ENCODE assay signal across 9 cellular contexts in genomic region chr4:165398570-165398969, GRCh38. TPM values are rescaled to one million over a fixed set of nuclear protein-coding genes. Genes with fewer than 3 reads are reported as not detected.
A peak's percentile ranks its signal among the peaks of the same experiment; 100 is the strongest.
DNase-seq lines count a peak whose midpoint lies in the region; ATAC-seq, FAIRE-seq and TF ChIP-seq lines count a peak whose summit lies in the region.
"Had no signal": no experiment of that assay in that cellular context is flagged by ENCODE, and none has a peak within 500 bp of the region (broad histone marks: within the 10 kb centered on the region; RNA-seq: fewer than 3 reads in every experiment).

No MANE protein-coding gene starts in this region.

- peaks cover 6% of the 10 kb centered on the region for H3K4me1 Mint-ChIP-seq in endodermal cell
- H3K4me1 Mint-ChIP-seq in progenitor cell of endocrine pancreas (ENCODE audit: low read depth) = peaks cover 2% of the 10 kb centered on the region
- H3K4me1 Mint-ChIP-seq: naive thymus-derived CD8-positive, alpha-beta T cell had no signal

- H3K79me2 ChIP-seq in HepG2 (ENCODE audit: insufficient read depth, low read length) = peaks cover 31% of the 10 kb centered on the region

- H2AFZ ChIP-seq in HepG2 (ENCODE audit: low read length) = no peak overlapping the region

- no peaks in the 10 kb centered on the region for H3K27me3 Mint-ChIP-seq in endodermal cell (ENCODE audit: insufficient read depth)
- H3K27me3 Mint-ChIP-seq in progenitor cell of endocrine pancreas = no peaks in the 10 kb centered on the region

- H3K27me3 ChIP-seq in HepG2 (ENCODE audit: control insufficient read depth in 1 of 2, insufficient read depth in 2 of 2, low read length in 2 of 2) (no peaks in the 10 kb centered on the region; a peak in 1 of 5 replicates), right lobe of liver (no peaks in the 10 kb centered on the region), endodermal cell (ENCODE audit: control insufficient read depth, insufficient read depth, low read length, poor library complexity, severe bottlenecking) (no peaks in the 10 kb centered on the region)

- no peak for DNase-seq in HepG2 (ENCODE audit: low spot score)
- no peak for DNase-seq in right lobe of liver
- peak; percentile 39 for DNase-seq in NCI-H2196 treated with DMSO at 0.1 percent for 48 hours (lab: John Stamatoyannopoulos, UW; ENCODE audit: unreplicated experiment)
- DNase-seq in endodermal cell = no peak
- DNase-seq in GM20000 (ENCODE audit: low spot score) = no peak
- DNase-seq in progenitor cell of endocrine pancreas (ENCODE audit: low spot score, unreplicated experiment) = no peak
- DNase-seq in GM12891 (ENCODE audit: insufficient read length, low spot score) = no peak
- no peak for DNase-seq in left colon
- DNase-seq: naive thymus-derived CD8-positive, alpha-beta T cell had no signal

- peaks cover 12% of the 10 kb centered on the region for H3K36me3 Mint-ChIP-seq in endodermal cell (ENCODE audit: low read depth)
- H3K36me3 Mint-ChIP-seq in progenitor cell of endocrine pancreas (ENCODE audit: insufficient read depth) = no peaks in the 10 kb centered on the region
- H3K36me3 Mint-ChIP-seq: naive thymus-derived CD8-positive, alpha-beta T cell had no signal

- in situ Hi-C loops in HepG2 (cut with HindIII; ENCODE audit: extremely low pct_ligation_motif_present, low pct_unique_long_range_greater_than_20kb) = no loop called here

- ATAC-seq in HepG2 = no peak
- ATAC-seq in right lobe of liver = no peak
- no peak for ATAC-seq in left colon

- H3K9ac ChIP-seq in HepG2 (ENCODE audit: insufficient read depth, low read depth, low read length) (no peak overlapping the region), endodermal cell (ENCODE audit: extremely low read depth, low read length, poor library complexity, severe bottlenecking) (no peak overlapping the region)

- WGBS in HepG2 (ENCODE audit: low lambda C conversion rate) = 100% methylated on average over 1 of the region's 1 CpG
- WGBS in right lobe of liver (ENCODE audit: insufficient coverage, low coverage, low lambda C conversion rate, missing lambda C conversion rate) = 20% methylated on average over 1 of the region's 1 CpG
- WGBS in endodermal cell (ENCODE audit: insufficient coverage in 1 of 2, insufficient read length in 1 of 2), 2 experiments = 90% methylated on average over 1 of the region's 1 CpG; no CpG with 5 or more reads in 1 of the 2 experiments

- no peak overlapping the region for H3K4me2 ChIP-seq in HepG2 (ENCODE audit: low read depth, low read length)

- FAIRE-seq in HepG2 (lab: Jason Lieb, UNC) = no peak
- no peak for FAIRE-seq in GM12891 (lab: Jason Lieb, UNC)

- H3K36me3 ChIP-seq in HepG2 (replicated peaks in 1 of 2; ENCODE audit: control insufficient read depth in 1 of 2, insufficient read depth in 2 of 2, low read length in 2 of 2) = peaks cover 1 to 36% of the 10 kb centered on the region in 2 experiments
- H3K36me3 ChIP-seq in right lobe of liver = no peaks in the 10 kb centered on the region
- H3K36me3 ChIP-seq in endodermal cell (ENCODE audit: control insufficient read depth, insufficient read depth, low read length) = peaks cover 62% of the 10 kb centered on the region

- H3K9me3 ChIP-seq in HepG2 (ENCODE audit: low read length) = no peaks in the 10 kb centered on the region
- H3K9me3 ChIP-seq in right lobe of liver = no peaks in the 10 kb centered on the region
- no peaks in the 10 kb centered on the region for H3K9me3 ChIP-seq in endodermal cell (ENCODE audit: control insufficient read depth, low read length)

- H3K4me1 ChIP-seq in HepG2 (ENCODE audit: insufficient read depth, low read length) (no peaks in the 10 kb centered on the region), right lobe of liver (no peaks in the 10 kb centered on the region), endodermal cell (ENCODE audit: control insufficient read depth, insufficient read depth, low read length) (no peaks in the 10 kb centered on the region)

- H3K27ac Mint-ChIP-seq in endodermal cell (no peak overlapping the region), progenitor cell of endocrine pancreas (no peak overlapping the region)
- H3K27ac Mint-ChIP-seq: naive thymus-derived CD8-positive, alpha-beta T cell had no signal

- no peak for TF ChIP-seq CTCF in HepG2 (CRISPR knock-in tag; IDR thresholded peaks at IDR 0.05)
- no peak for TF ChIP-seq CTCF in right lobe of liver (IDR thresholded peaks at IDR 0.05)
- no peak for TF ChIP-seq CTCF in endodermal cell (conservative IDR thresholded peaks at IDR 0.05)
- no peak for TF ChIP-seq CTCF in GM20000 (IDR thresholded peaks at IDR 0.05; ENCODE audit: extremely low read depth, missing control alignments)
- TF ChIP-seq CTCF in progenitor cell of endocrine pancreas (IDR thresholded peaks at IDR 0.05; ENCODE audit: unreplicated experiment) = no peak

- H3K27ac ChIP-seq in HepG2 (ENCODE audit: extremely low read length, insufficient read depth, low read length) (no peak overlapping the region), right lobe of liver (no peak overlapping the region), endodermal cell (ENCODE audit: low read depth, low read length) (peak overlapping the region; percentile 14)

- no peaks in the 10 kb centered on the region for H4K20me1 ChIP-seq in HepG2 (ENCODE audit: insufficient read depth, low read length)

- intact Hi-C loops in HepG2 (cut with micrococcal nuclease; ENCODE audit: unreplicated experiment) (no loop called here), right lobe of liver (cut with DNase I) (no loop called here), left colon (cut with DNase I, micrococcal nuclease) (no loop called here)

- H3K9me3 Mint-ChIP-seq in endodermal cell (no peaks in the 10 kb centered on the region), progenitor cell of endocrine pancreas (ENCODE audit: low read depth) (no peaks in the 10 kb centered on the region)
- H3K9me3 Mint-ChIP-seq: naive thymus-derived CD8-positive, alpha-beta T cell had no signal

- no peak for TF ChIP-seq RAD21 in HepG2 (CRISPR knock-in tag; IDR thresholded peaks at IDR 0.05)

- CTCF ChIA-PET in HepG2 (lab: Yijun Ruan, JAX; ENCODE audit: low intra/inter-chr PET ratio, low total read pairs) = no interaction called here

- no peak for TF ChIP-seq POLR2A in HepG2 (IDR thresholded peaks at IDR 0.05; ENCODE audit: insufficient read depth in 1 of 2, low read depth in 2 of 2, low read length in 2 of 2)
- no peak for TF ChIP-seq POLR2A in right lobe of liver (IDR thresholded peaks at IDR 0.05)
- no peak for TF ChIP-seq POLR2A in GM12891 (IDR thresholded peaks at IDR 0.05; ENCODE audit: low read depth, low read length)

- H3K4me3 ChIP-seq in HepG2 (replicated peaks in 1 of 3; ENCODE audit: insufficient read depth in 1 of 3, low read depth in 2 of 3, low read length in 3 of 3) (no peak overlapping the region), right lobe of liver (no peak overlapping the region), endodermal cell (ENCODE audit: low read length) (no peak overlapping the region)

- TF ChIP-seq EP300 in HepG2 (IDR thresholded peaks at IDR 0.05; ENCODE audit: low read depth in 2 of 2, low read length in 2 of 2) (no peak), HepG2 (CRISPR knock-in tag; IDR thresholded peaks at IDR 0.05; ENCODE audit: borderline replicate concordance) (no peak)

- POLR2A ChIA-PET in HepG2 (lab: Yijun Ruan, JAX) = no interaction called here

- H3K4me3 Mint-ChIP-seq in endodermal cell (no peak overlapping the region), progenitor cell of endocrine pancreas (ENCODE audit: low read depth) (no peak overlapping the region)
- H3K4me3 Mint-ChIP-seq: naive thymus-derived CD8-positive, alpha-beta T cell had no signal

- no TSS peak for BruUV-seq in HepG2 (replicated peaks; lab: Mats Ljungman, UMichigan)

TF ChIP-seq in HepG2, 621 proteins besides CTCF, POLR2A, EP300 and RAD21 (continues in another document):
- TF ChIP-seq FOXM1 (CRISPR knock-in tag; IDR thresholded peaks at IDR 0.05) = no peak

TF ChIP-seq in GM12891, 5 proteins besides CTCF, POLR2A, EP300 and RAD21:
- TF ChIP-seq PAX5 (IDR thresholded peaks at IDR 0.05; ENCODE audit: insufficient read depth, low read length, severe bottlenecking) (no peak), POU2F2 (IDR thresholded peaks at IDR 0.05; ENCODE audit: low read depth, low read length) (no peak), SPI1 (IDR thresholded peaks at IDR 0.05; ENCODE audit: low read depth, low read length) (no peak), TAF1 (IDR thresholded peaks at IDR 0.05; ENCODE audit: low read depth, low read length) (no peak)
TF ChIP-seq in GM12891: peak in this region for 0.

RNA-seq across cellular contexts. Expression of gene CPE, which starts 19.8 kb away (rescaled TPM):
- 94.9 and 268 TPM in 2 replicates for total RNA-seq in HepG2 (2016; rRNA removed; fragmentation: Illumina TruSeq; extraction: Trizol)
- total RNA-seq in HepG2 (2016; cell fraction: cytosol; rRNA removed; fragmentation: Illumina TruSeq; extraction: Trizol; ENCODE audit: low read depth) = 17.2 and 19.0 TPM in 2 replicates
- 102 and 257 TPM in 2 replicates for total RNA-seq in HepG2 (2016; cell fraction: insoluble cytoplasmic fraction; rRNA removed; fragmentation: Illumina TruSeq; extraction: Trizol)
- 37.6 and 40.7 TPM in 2 replicates for total RNA-seq in HepG2 (2016; cell fraction: membrane; rRNA removed; fragmentation: Illumina TruSeq; extraction: Trizol)
- total RNA-seq in HepG2 (2016; cell fraction: nucleus; rRNA removed; fragmentation: Illumina TruSeq; extraction: Trizol) = 175 and 228 TPM in 2 replicates
- 852 and 1,053 TPM in 2 replicates for polyA plus RNA-seq in HepG2 (2011; rRNA removed)
- polyA plus RNA-seq in HepG2 (2011; cell fraction: cytosol; rRNA removed) = 598 and 914 TPM in 2 replicates
- 191 and 279 TPM in 2 replicates for polyA plus RNA-seq in HepG2 (2011; cell fraction: nucleus; rRNA removed)
- 606 and 622 TPM in 2 replicates for polyA plus RNA-seq in HepG2 (2012)
- 16.7 and 17.9 TPM in 2 replicates for polyA plus RNA-seq in HepG2 (2016; cell fraction: cytosol; fragmentation: Illumina TruSeq; extraction: Trizol; ENCODE audit: low read depth)
- polyA plus RNA-seq in HepG2 (2016; cell fraction: insoluble cytoplasmic fraction; fragmentation: Illumina TruSeq; extraction: Trizol; ENCODE audit: low read depth) = 101 and 110 TPM in 2 replicates
- 27.8 and 29.5 TPM in 2 replicates for polyA plus RNA-seq in HepG2 (2016; cell fraction: membrane; fragmentation: Illumina TruSeq; extraction: Trizol; ENCODE audit: low read depth)
- polyA plus RNA-seq in HepG2 (2016; cell fraction: nucleus; fragmentation: Illumina TruSeq; extraction: Trizol; ENCODE audit: insufficient read depth, low read depth) = 265 and 300 TPM in 2 replicates
- polyA minus RNA-seq in HepG2 (2011; rRNA and poly(A)+ RNA removed; ENCODE audit: low replicate concordance) = 2.0 and 450 TPM in 2 replicates
- polyA minus RNA-seq in HepG2 (2011; cell fraction: cytosol; rRNA and poly(A)+ RNA removed) = 399 and 680 TPM in 2 replicates
- 122 and 224 TPM in 2 replicates for polyA minus RNA-seq in HepG2 (2011; cell fraction: nucleus; rRNA and poly(A)+ RNA removed)
- total RNA-seq in right lobe of liver = 10 to 100 TPM in 2 of 6 experiments, 1 to 10 TPM in 4; 4.2 to 17.3 (median 9.4) TPM
- total RNA-seq in endodermal cell = 100 to 1,000 TPM; 237 to 298 TPM
- 128 TPM for polyA plus RNA-seq in endodermal cell (2013, experiment 1 of 2)
- polyA plus RNA-seq in endodermal cell (2013, experiment 2 of 2) = 134 TPM
- total RNA-seq in progenitor cell of endocrine pancreas = 129 and 135 TPM in 2 replicates
- polyA plus RNA-seq in GM12891 (2012; ENCODE audit: low read depth, missing spikeins) = not detected
- 10 to 100 TPM; 24.8 to 43.8 TPM for total RNA-seq in left colon
- total RNA-seq: naive thymus-derived CD8-positive, alpha-beta T cell had no signal
